In genomic region chr4:86338521-86338920, GRCh38 we compare ENCODE assay signal across 1 cellular context.
TF ChIP-seq lines count a peak whose summit lies in the region.

No MANE protein-coding gene starts in this region.

TF ChIP-seq in endothelial cell of umbilical vein, 7 proteins besides CTCF, POLR2A, EP300 and RAD21:
- TF ChIP-seq MAX (IDR thresholded peaks at IDR 0.05; ENCODE audit: insufficient read depth, insufficient read length), result no peak
- no peak for TF ChIP-seq FOS (IDR thresholded peaks at IDR 0.05; ENCODE audit: borderline replicate concordance, insufficient read depth, low read length)
- TF ChIP-seq POLR2AphosphoS5 (IDR thresholded peaks at IDR 0.05; ENCODE audit: insufficient read depth, low read depth, low read length), result no peak
- TF ChIP-seq JUN (IDR thresholded peaks at IDR 0.05; ENCODE audit: borderline replicate concordance, insufficient read depth, insufficient read length, low read depth), result no peak
- no peak for TF ChIP-seq GATA2 (IDR thresholded peaks at IDR 0.05; ENCODE audit: insufficient read depth, insufficient read length, low read depth, low read length)
- no peak for TF ChIP-seq EZH2 (IDR thresholded peaks at IDR 0.05; ENCODE audit: borderline replicate concordance, low read depth, low read length, severe bottlenecking)
- TF ChIP-seq MYC (IDR thresholded peaks at IDR 0.05; ENCODE audit: low read depth, low read length), result no peak
TF ChIP-seq in endothelial cell of umbilical vein: peak in this region for 0.
